Comparison of ENCODE assay signal across 17 cellular contexts in genomic region chr10:82757397-82757796, GRCh38.
DNase-seq lines count a peak whose midpoint lies in the region; ATAC-seq and TF ChIP-seq lines count a peak whose summit lies in the region.
"Had no signal": no experiment of that assay in that cellular context is flagged by ENCODE, and none has a peak within 500 bp of the region (broad histone marks: within the 10 kb centered on the region; RNA-seq: fewer than 3 reads in every experiment).

No MANE protein-coding gene starts in this region.

- H2AFZ ChIP-seq in GM23338 (no peak overlapping the region), IMR-90 (replicated peaks; ENCODE audit: low read length, poor library complexity) (no peak overlapping the region)

- H2BK120ac ChIP-seq in IMR-90 (ENCODE audit: low read depth, low read length): no peak overlapping the region

- dilution Hi-C loops in IMR-90 (cut with HindIII; ENCODE audit: low sequenced_read_pairs, unreplicated experiment): no loop called here

- H3K4me3 ChIP-seq in GM23338 (no peak overlapping the region), IMR-90 (ENCODE audit: insufficient read depth, low read depth, low read length) (no peak overlapping the region), iPS-20b (ENCODE audit: low read length) (no peak overlapping the region)
- H3K4me3 ChIP-seq: BLaER1 treated with 17β-estradiol and CSF1 and Interleukin-3, amounts not matched to agents 10 nM and 100 nM; GM12878; HAP-1 had no signal

- H3K9me3 ChIP-seq in IMR-90 (ENCODE audit: control insufficient read depth, insufficient read depth, low read length) (0 out of 2 replicates have a peak, but pooled peaks cover 2% of the 10 kb centered on the region), iPS-20b (ENCODE audit: insufficient read depth, low read depth, low read length) (peaks cover 9% of the 10 kb centered on the region)
- H3K9me3 ChIP-seq: HAP-1 had no signal

- peak overlapping the region; percentile 79 for H3K27ac Mint-ChIP-seq in GM23338
- H3K27ac Mint-ChIP-seq: B cell; CD8-positive, alpha-beta T cell; IgD-negative memory B cell had no signal

- H3K4me1 ChIP-seq in GM23338 (ENCODE audit: insufficient read depth) (peaks cover 16% of the 10 kb centered on the region), IMR-90 (ENCODE audit: control insufficient read depth, insufficient read depth, low read length) (no peaks in the 10 kb centered on the region), iPS-20b (ENCODE audit: insufficient read depth, low read length) (peaks cover 41% of the 10 kb centered on the region)
- H3K4me1 ChIP-seq: HAP-1 had no signal

- H4K5ac ChIP-seq in IMR-90 (ENCODE audit: low read depth, low read length): no peak overlapping the region

- H3K4ac ChIP-seq in IMR-90 (ENCODE audit: low read depth, low read length): no peak overlapping the region

- no CpG with 5 or more reads among the region's 3 CpGs for WGBS in IMR-90 (ENCODE audit: extremely low coverage in 2 of 2, insufficient read length in 1 of 2), 2 experiments

- H3K14ac ChIP-seq in IMR-90 (replicated peaks; ENCODE audit: low read depth, low read length): no peak overlapping the region

- DNase-seq in GM23338 (ENCODE audit: low spot score): peak; percentile 17
- DNase-seq in IMR-90: no peak
- peak; percentile 17 for DNase-seq in SK-N-DZ (ENCODE audit: low spot score)
- DNase-seq in G401 (ENCODE audit: low spot score): no peak
- no peak for DNase-seq in OCI-M1 (lab: John Stamatoyannopoulos, UW)
- DNase-seq in activated CD4-positive, alpha-beta T cell treated with anti-CD3 and anti-CD28 coated beads for 1 hour: no peak
- DNase-seq: 8988T; Calu3; CD8-positive, alpha-beta T cell; DMS79 treated with DMSO at 0.1 percent for 48 hours had no signal

- no peak overlapping the region for H3K23ac ChIP-seq in IMR-90 (ENCODE audit: low read depth, low read length)

- no peaks in the 10 kb centered on the region for H3K79me1 ChIP-seq in IMR-90 (ENCODE audit: low read depth in 1 of 2, low read length in 2 of 2)

- H3K36me3 ChIP-seq in GM23338 (ENCODE audit: insufficient read depth) (no peaks in the 10 kb centered on the region), IMR-90 (ENCODE audit: control insufficient read depth, insufficient read depth, low read length) (no peaks in the 10 kb centered on the region), iPS-20b (ENCODE audit: insufficient read depth, low read depth, low read length) (no peaks in the 10 kb centered on the region)
- H3K36me3 ChIP-seq: BLaER1 treated with 17β-estradiol and CSF1 and Interleukin-3, amounts not matched to agents 10 nM and 100 nM; HAP-1 had no signal

- no peak overlapping the region for H3K9ac ChIP-seq in IMR-90 (ENCODE audit: low read depth, low read length)
- peak overlapping the region; percentile 7; the same call in 1 of the 2 replicates for H3K9ac ChIP-seq in iPS-20b (ENCODE audit: low read depth, low read length)
- H3K9ac ChIP-seq: BLaER1 treated with 17β-estradiol and CSF1 and Interleukin-3, amounts not matched to agents 10 nM and 100 nM had no signal

- no peak overlapping the region for H2BK15ac ChIP-seq in IMR-90 (ENCODE audit: low read depth, low read length)

- no peaks in the 10 kb centered on the region; the same call in 2 of the 3 replicates for H3K9me3 Mint-ChIP-seq in GM23338

- H2AK9ac ChIP-seq in IMR-90 (replicated peaks; ENCODE audit: low read depth, low read length, poor library complexity): no peak overlapping the region

- ATAC-seq in GM23338 (no peak; the same call in 2 of the 3 replicates), IMR-90 (ENCODE audit: low read depth) (no peak), HG03342 (IDR thresholded peaks at IDR 0.05; ENCODE audit: unreplicated experiment) (no peak)
- ATAC-seq: CD8-positive, alpha-beta T cell; GM12878 had no signal

- intact Hi-C loops in IMR-90 (cut with micrococcal nuclease): no loop called here

- no peaks in the 10 kb centered on the region for H3K9me1 ChIP-seq in IMR-90 (ENCODE audit: insufficient read depth, low read length)

- no peak overlapping the region for H2AK5ac ChIP-seq in IMR-90 (ENCODE audit: low read depth, low read length)

- no peaks in the 10 kb centered on the region for H3K79me2 ChIP-seq in GM23338 (replicated peaks; ENCODE audit: insufficient read depth)

- H3K27ac ChIP-seq in GM23338 (ENCODE audit: low read depth) (peak overlapping the region; percentile 17; the same call in 1 of the 2 replicates), IMR-90 (ENCODE audit: insufficient read depth, low read length) (no peak overlapping the region), iPS-20b (ENCODE audit: low read length) (peak overlapping the region; percentile 70)
- H3K27ac ChIP-seq: BLaER1 treated with 17β-estradiol and CSF1 and Interleukin-3, amounts not matched to agents 10 nM and 100 nM had no signal

- 0 out of 2 replicates have a peak overlapping the region, but pooled peaks have one; percentile 10 for H3K4me2 ChIP-seq in GM23338
- H3K4me2 ChIP-seq in IMR-90 (ENCODE audit: low read depth, low read length): no peak overlapping the region
- H3K4me2 ChIP-seq: BLaER1 treated with 17β-estradiol and CSF1 and Interleukin-3, amounts not matched to agents 10 nM and 100 nM had no signal

- H3K27me3 Mint-ChIP-seq in GM23338 (ENCODE audit: insufficient read depth, low read depth, poor library complexity): no peaks in the 10 kb centered on the region
- H3K27me3 Mint-ChIP-seq: B cell, IgD-negative memory B cell had no signal

- no peak overlapping the region for H4K91ac ChIP-seq in IMR-90 (ENCODE audit: insufficient read depth, low read depth, low read length)

- no peaks in the 10 kb centered on the region for H3K9me2 ChIP-seq in GM23338 (ENCODE audit: insufficient read depth)

- no peaks in the 10 kb centered on the region for H3K27me3 ChIP-seq in GM23338 (ENCODE audit: insufficient read depth)
- H3K27me3 ChIP-seq in IMR-90 (ENCODE audit: control insufficient read depth, insufficient read depth, low read length): no peaks in the 10 kb centered on the region
- no peaks in the 10 kb centered on the region for H3K27me3 ChIP-seq in iPS-20b (ENCODE audit: insufficient read depth, low read length)
- H3K27me3 ChIP-seq: BLaER1 treated with 17β-estradiol and CSF1 and Interleukin-3, amounts not matched to agents 10 nM and 100 nM had no signal

- H3F3A ChIP-seq in GM23338 (replicated peaks; ENCODE audit: low read depth): no peaks in the 10 kb centered on the region

- H3K18ac ChIP-seq in IMR-90 (ENCODE audit: low read depth, low read length): no peak overlapping the region

- CTCF ChIA-PET in IMR-90 (lab: Yijun Ruan, JAX): no interaction called here

- in situ Hi-C loops in IMR-90 (cut with MboI; ENCODE audit: low sequenced_read_pairs) (no loop called here), G401 (cut with HindIII; ENCODE audit: low sequenced_read_pairs) (no loop called here)

- H4K8ac ChIP-seq in IMR-90 (ENCODE audit: low read depth in 2 of 2, low read length in 2 of 2): no peak overlapping the region

- no peak for TF ChIP-seq RAD21 in IMR-90 (IDR thresholded peaks at IDR 0.05; ENCODE audit: low read length)

- H3K36me3 Mint-ChIP-seq in GM23338 (ENCODE audit: low read depth): peaks cover 5% of the 10 kb centered on the region; the same call in 1 of the 3 replicates
- H3K36me3 Mint-ChIP-seq: CD8-positive, alpha-beta T cell; IgD-negative memory B cell had no signal

- POLR2A ChIA-PET in IMR-90 (lab: Charles Lee; ENCODE audit: unreplicated experiment): no interaction called here

- no peak overlapping the region for H3K4me3 Mint-ChIP-seq in GM23338
- H3K4me3 Mint-ChIP-seq: B cell; CD8-positive, alpha-beta T cell; IgD-negative memory B cell had no signal

- peaks cover 36% of the 10 kb centered on the region for H3K4me1 Mint-ChIP-seq in GM23338
- H3K4me1 Mint-ChIP-seq: B cell, IgD-negative memory B cell had no signal

- H4K20me1 ChIP-seq in GM23338 (replicated peaks; ENCODE audit: insufficient read depth) (no peaks in the 10 kb centered on the region), IMR-90 (ENCODE audit: insufficient read depth, low read length) (no peaks in the 10 kb centered on the region)
- H4K20me1 ChIP-seq: BLaER1 treated with 17β-estradiol and CSF1 and Interleukin-3, amounts not matched to agents 10 nM and 100 nM had no signal

- TF ChIP-seq POLR2A in IMR-90 (IDR thresholded peaks at IDR 0.05; ENCODE audit: low read depth, low read length): no peak

- BruUV-seq in IMR-90 (replicated peaks; lab: Mats Ljungman, UMichigan): no TSS peak

- no peak overlapping the region for H2BK20ac ChIP-seq in IMR-90 (ENCODE audit: low read depth, low read length)

- no peak for TF ChIP-seq CTCF in GM23338 (conservative IDR thresholded peaks at IDR 0.05; ENCODE audit: low read depth in 2 of 2)
- TF ChIP-seq CTCF in IMR-90 (conservative IDR thresholded peaks at IDR 0.05; ENCODE audit: low read depth, low read length): no peak

- H3K56ac ChIP-seq in IMR-90 (ENCODE audit: extremely low read depth, insufficient read depth, low read length): no peak overlapping the region

- H2BK5ac ChIP-seq in IMR-90 (ENCODE audit: low read depth, low read length, poor library complexity, severe bottlenecking): no peak overlapping the region

TF ChIP-seq in GM23338, 12 proteins besides CTCF, POLR2A, EP300 and RAD21 (continues in another document):
- TF ChIP-seq CREB1 (CRISPR knock-in tag; IDR thresholded peaks at IDR 0.05; ENCODE audit: low read depth): no peak
- TF ChIP-seq NANOG (IDR thresholded peaks at IDR 0.05; ENCODE audit: borderline replicate concordance): no peak
- TF ChIP-seq ZNF114 (CRISPR knock-in tag; IDR thresholded peaks at IDR 0.05): no peak

TF ChIP-seq in IMR-90, 13 proteins besides CTCF, POLR2A, EP300 and RAD21:
- TF ChIP-seq RCOR1 (IDR thresholded peaks at IDR 0.05; ENCODE audit: insufficient replicate concordance, low read length) (no peak), CHD1 (IDR thresholded peaks at IDR 0.05; ENCODE audit: low read depth, low read length) (no peak), CEBPB (IDR thresholded peaks at IDR 0.05; ENCODE audit: low read depth, low read length) (peak; percentile 44; the same call in 1 of the 2 replicates), NFE2L2 (IDR thresholded peaks at IDR 0.05; ENCODE audit: low read depth, low read length) (no peak), BHLHE40 (IDR thresholded peaks at IDR 0.05; ENCODE audit: low read depth, low read length) (no peak), MAFK (IDR thresholded peaks at IDR 0.05; ENCODE audit: low read depth, low read length) (no peak)

Comparison
In these comparisons a context has a peak if more than half of its experiments do, and no peak if none do; other contexts are left out.
1. DNase-seq: peak in GM23338 (single experiment) and SK-N-DZ (single experiment); none in IMR-90 (single experiment), G401 (single experiment), OCI-M1 (single experiment) and activated CD4-positive, alpha-beta T cell treated with anti-CD3 and anti-CD28 coated beads for 1 hour (single experiment).